In genomic region chr9:128877852-128878251, GRCh38 we compare ENCODE assay signal across 15 cellular contexts. TPM values are rescaled to one million over a fixed set of nuclear protein-coding genes. Genes with fewer than 3 reads are reported as not detected.
A peak's percentile ranks its signal among the peaks of the same experiment; 100 is the strongest.
DNase-seq lines count a peak whose midpoint lies in the region; ATAC-seq and TF ChIP-seq lines count a peak whose summit lies in the region.
"Had no signal": no experiment of that assay in that cellular context is flagged by ENCODE, and none has a peak within 500 bp of the region (broad histone marks: within the 10 kb centered on the region; RNA-seq: fewer than 3 reads in every experiment).

No MANE protein-coding gene starts in this region.

- H3K27ac ChIP-seq in left ventricle myocardium inferior (replicated peaks) (peak overlapping the region; percentile 98), heart right ventricle (peak overlapping the region in 4 of 10 donors; percentile 18 to 50 (median 33)), breast epithelium (peak overlapping the region; percentile 21 to 62)
- H3K27ac ChIP-seq: skin epidermis, upper lobe of right lung had no signal

- H3K27me3 ChIP-seq in left ventricle myocardium inferior (ENCODE audit: low read depth) (no peaks in the 10 kb centered on the region), heart right ventricle (no peaks in the 10 kb centered on the region), breast epithelium (no peaks in the 10 kb centered on the region)
- H3K27me3 ChIP-seq: upper lobe of right lung had no signal

- WGBS in heart right ventricle, 2 donors = 87 to 90% methylated on average over 5 of the region's 5 CpGs

- no peaks in the 10 kb centered on the region for H3K36me3 ChIP-seq in left ventricle myocardium inferior
- no peaks in the 10 kb centered on the region for H3K36me3 ChIP-seq in heart right ventricle
- H3K36me3 ChIP-seq in breast epithelium = no peaks in the 10 kb centered on the region
- H3K36me3 ChIP-seq: upper lobe of right lung had no signal

- intact Hi-C loops in left ventricle myocardium inferior (cut with micrococcal nuclease) = no loop called here
- intact Hi-C loops in heart right ventricle (cut with DNase I) = no loop called here
- intact Hi-C loops in breast epithelium (cut with DNase I; ENCODE audit: low total_unique reads) = no loop called here

- H3K9me3 ChIP-seq in left ventricle myocardium inferior (replicated peaks) = no peaks in the 10 kb centered on the region
- no peaks in the 10 kb centered on the region for H3K9me3 ChIP-seq in heart right ventricle
- H3K9me3 ChIP-seq in breast epithelium = no peaks in the 10 kb centered on the region
- H3K9me3 ChIP-seq: upper lobe of right lung had no signal

- ATAC-seq in heart right ventricle = no peak
- no peak for ATAC-seq in GM19455 (IDR thresholded peaks at IDR 0.05; ENCODE audit: unreplicated experiment)
- ATAC-seq: upper lobe of right lung had no signal

- H3K4me3 ChIP-seq in left ventricle myocardium inferior (no peak overlapping the region), heart right ventricle (no peak overlapping the region), breast epithelium (no peak overlapping the region)
- H3K4me3 ChIP-seq: skin epidermis, upper lobe of right lung had no signal

- H3K4me1 ChIP-seq in left ventricle myocardium inferior = peaks cover 70% of the 10 kb centered on the region
- peaks cover 0 to 48% (median 32%) of the 10 kb centered on the region in 9 donors for H3K4me1 ChIP-seq in heart right ventricle
- peaks cover 0 to 7% of the 10 kb centered on the region in 2 donors for H3K4me1 ChIP-seq in breast epithelium

- no peak for TF ChIP-seq POLR2A in breast epithelium (IDR thresholded peaks at IDR 0.05)

- TF ChIP-seq CTCF in left ventricle myocardium inferior (IDR thresholded peaks at IDR 0.05; ENCODE audit: borderline replicate concordance) = no peak
- no peak for TF ChIP-seq CTCF in heart right ventricle (IDR thresholded peaks at IDR 0.05)
- no peak for TF ChIP-seq CTCF in breast epithelium (IDR thresholded peaks at IDR 0.05)

- DNase-seq in left ventricle myocardium inferior (no peak), heart right ventricle (no peak), OCI-M1 (lab: John Stamatoyannopoulos, UW) (peak; percentile 47), breast epithelium (ENCODE audit: low spot score in 2 of 2) (no peak), NCI-H1694 (lab: John Stamatoyannopoulos, UW) (no peak), NCI-H2227 (lab: John Stamatoyannopoulos, UW; ENCODE audit: unreplicated experiment) (no peak)
- DNase-seq in stimulated activated CD4-positive, alpha-beta T cell treated with anti-CD3 and anti-CD28 coated beads, Interleukin-1b, Interleukin-23, amount 100 ng/mL, for 48 hours = no peak
- DNase-seq: activated CD8-positive, alpha-beta memory T cell treated with anti-CD3 and anti-CD28 coated beads for 24 hours; CD8-positive, alpha-beta memory T cell; NCI-H1436; upper lobe of right lung had no signal

RNA-seq across cellular contexts. Expression of gene KYAT1, which starts 3.9 kb away (rescaled TPM):
- total RNA-seq in left ventricle myocardium inferior (12.1 TPM), heart right ventricle (10 to 100 TPM in 7 of 10 donors, 1 to 10 TPM in 3; 8.9 to 20.3 (median 11.1) TPM), breast epithelium (1 to 10 TPM; 3.0 to 7.6 (median 7.2) TPM)
- 10 to 100 TPM; 10.9 to 12.7 TPM for polyA plus RNA-seq in heart right ventricle

RNA-seq across cellular contexts. Expression of gene LRRC8A, which starts 4.1 kb away (rescaled TPM):
- 19.8 TPM for total RNA-seq in left ventricle myocardium inferior
- total RNA-seq in heart right ventricle = 10 to 100 TPM; 15.2 to 45.1 (median 19.6) TPM
- 10 to 100 TPM; 13.2 to 41.7 TPM for polyA plus RNA-seq in heart right ventricle
- total RNA-seq in breast epithelium = 10 to 100 TPM; 26.1 to 52.7 (median 40.6) TPM

RNA-seq across cellular contexts. Expression of gene PHYHD1, which starts 42.9 kb away (rescaled TPM):
- total RNA-seq in left ventricle myocardium inferior = 20.3 TPM
- total RNA-seq in heart right ventricle = 10 to 100 TPM; 14.7 to 38.9 (median 21.8) TPM
- polyA plus RNA-seq in heart right ventricle = 10 to 100 TPM; 26.3 to 49.2 TPM
- 10 to 100 TPM; 24.3 to 67.0 (median 44.8) TPM for total RNA-seq in breast epithelium
- total RNA-seq: Daoy, NCI-H460 had no signal

RNA-seq across cellular contexts. Expression of gene SPOUT1, which starts 48.3 kb away (rescaled TPM):
- total RNA-seq in left ventricle myocardium inferior = 17.5 TPM
- total RNA-seq in heart right ventricle = 10 to 100 TPM in 9 of 10 donors, 1 to 10 TPM in 1; 9.9 to 22.1 (median 16.4) TPM
- polyA plus RNA-seq in heart right ventricle = 10 to 100 TPM; 20.8 to 22.4 TPM
- total RNA-seq in breast epithelium = 10 to 100 TPM; 23.0 to 40.0 (median 31.5) TPM

RNA-seq across cellular contexts. Expression of gene ENDOG, which starts 59.6 kb away (rescaled TPM):
- 75.3 TPM for total RNA-seq in left ventricle myocardium inferior
- 10 to 100 TPM; 40.9 to 97.2 (median 52.0) TPM for total RNA-seq in heart right ventricle
- polyA plus RNA-seq in heart right ventricle = 10 to 100 TPM; 51.3 to 98.8 TPM
- 10 to 100 TPM; 25.6 to 39.7 (median 25.8) TPM for total RNA-seq in breast epithelium
